ENCODE assay signal across 16 cellular contexts in genomic region chr2:231765496-231765929, GRCh38. TPM values are rescaled to one million over a fixed set of nuclear protein-coding genes. Genes with fewer than 3 reads are reported as not detected.
DNase-seq lines count a peak whose midpoint lies in the region; ATAC-seq, FAIRE-seq and TF ChIP-seq lines count a peak whose summit lies in the region.
"Had no signal": no experiment of that assay in that cellular context is flagged by ENCODE, and none has a peak within 500 bp of the region (broad histone marks: within the 10 kb centered on the region; RNA-seq: fewer than 3 reads in every experiment).

No MANE protein-coding gene starts in this region.

- FAIRE-seq in GM12878 (lab: Jason Lieb, UNC), result no peak
- FAIRE-seq: G401.6 had no signal

- no peaks in the 10 kb centered on the region for H3K9me3 ChIP-seq in CD8-positive, alpha-beta T cell (ENCODE audit: low read length)
- H3K9me3 ChIP-seq in GM12878 (replicated peaks; ENCODE audit: control insufficient read depth, insufficient read depth, low read length), result no peaks in the 10 kb centered on the region
- no peaks in the 10 kb centered on the region for H3K9me3 ChIP-seq in Peyer's patch

- no peaks in the 10 kb centered on the region for H3K9me3 Mint-ChIP-seq in CD8-positive, alpha-beta T cell
- H3K9me3 Mint-ChIP-seq in Calu3 (ENCODE audit: low read depth, unreplicated experiment), result no peaks in the 10 kb centered on the region
- H3K9me3 Mint-ChIP-seq: effector memory CD8-positive, alpha-beta T cell had no signal

- TF ChIP-seq CTCF in CD8-positive, alpha-beta T cell (IDR thresholded peaks at IDR 0.05), result no peak
- TF ChIP-seq CTCF in GM12878 (IDR thresholded peaks at IDR 0.05 in 2 of 3, conservative IDR thresholded peaks at IDR 0.05 in 1 of 3; ENCODE audit: control insufficient read depth in 2 of 3, extremely low read depth in 1 of 3, insufficient read depth in 1 of 3, low read depth in 3 of 3, low read length in 3 of 3) (no peak), Calu3 (IDR thresholded peaks at IDR 0.05; ENCODE audit: unreplicated experiment) (no peak), Peyer's patch (IDR thresholded peaks at IDR 0.05) (no peak)

- H3K4me1 ChIP-seq in CD8-positive, alpha-beta T cell (ENCODE audit: insufficient read depth, low read length), result peaks cover 5% of the 10 kb centered on the region
- H3K4me1 ChIP-seq in GM12878 (ENCODE audit: control insufficient read depth, insufficient read depth, low read length) (peaks cover 28% of the 10 kb centered on the region), Peyer's patch (no peaks in the 10 kb centered on the region)

- no peaks in the 10 kb centered on the region for H3K27me3 ChIP-seq in CD8-positive, alpha-beta T cell (ENCODE audit: insufficient read depth, low read length)
- H3K27me3 ChIP-seq in GM12878 (replicated peaks in 1 of 2; ENCODE audit: control insufficient read depth in 2 of 2, insufficient read depth in 2 of 2, low read length in 1 of 2) (no peaks in the 10 kb centered on the region), Peyer's patch (no peaks in the 10 kb centered on the region)

- BruUV-seq in GM12878 (replicated peaks; lab: Mats Ljungman, UMichigan), result no TSS peak
- BruUV-seq in Calu3 (replicated peaks; lab: Mats Ljungman, UMichigan), result no TSS peak

- no peak for TF ChIP-seq EP300 in GM12878 (IDR thresholded peaks at IDR 0.05; ENCODE audit: borderline replicate concordance in 1 of 2, control insufficient read depth in 1 of 2, low read depth in 2 of 2, low read length in 2 of 2)

- no peak overlapping the region for H2AFZ ChIP-seq in GM12878 (ENCODE audit: control insufficient read depth, low read depth, low read length)

- RAD21 ChIA-PET in GM12878 (lab: Charles Lee; ENCODE audit: unreplicated experiment), result interaction anchor here (1.4 kb wide), 1 partner anchor 45 kb away, joined by 4 read pairs; no protein-coding TSS in a partner anchor

- H3K27ac Mint-ChIP-seq in CD8-positive, alpha-beta T cell, result peak overlapping the region; percentile 52
- H3K27ac Mint-ChIP-seq in Calu3 (ENCODE audit: unreplicated experiment), result no peak overlapping the region
- H3K27ac Mint-ChIP-seq: T-helper 17 cell had no signal

- no peak overlapping the region for H3K4me3 ChIP-seq in CD8-positive, alpha-beta T cell (ENCODE audit: low read depth, low read length)
- H3K4me3 ChIP-seq in GM12878 (no peak overlapping the region), Peyer's patch (no peak overlapping the region)

- POLR2A ChIA-PET in CD8-positive, alpha-beta T cell (lab: Charles Lee), result no interaction called here
- POLR2A ChIA-PET in GM12878 (lab: Charles Lee), result no interaction called here

- ATAC-seq in CD8-positive, alpha-beta T cell, result no peak
- peak; percentile 60 for ATAC-seq in GM19043 (IDR thresholded peaks at IDR 0.05; ENCODE audit: low read depth, unreplicated experiment)
- ATAC-seq in GM12878, result peak; percentile 62
- ATAC-seq: effector memory CD8-positive, alpha-beta T cell; left lobe of liver; PC-3; T-helper 17 cell had no signal

- H3K9ac ChIP-seq in GM12878 (ENCODE audit: control insufficient read depth, insufficient read depth, low read length), result no peak overlapping the region

- SMC1A ChIA-PET in GM12878 (lab: Charles Lee; ENCODE audit: uncharacterized antibody, unreplicated experiment), result interaction anchor here (1.0 to 1.4 kb wide), 3 partner anchors 9 to 16 kb away, joined by 3 to 5 read pairs (median 4); partner anchors contain the start of gene PDE6D

- TF ChIP-seq POLR2A in GM12878 (IDR thresholded peaks at IDR 0.05; ENCODE audit: low read depth, low read length) (no peak), Peyer's patch (IDR thresholded peaks at IDR 0.05) (no peak)

- H3K4me1 Mint-ChIP-seq in CD8-positive, alpha-beta T cell (ENCODE audit: low read depth), result peaks cover 18% of the 10 kb centered on the region
- peaks cover 16% of the 10 kb centered on the region for H3K4me1 Mint-ChIP-seq in Calu3 (ENCODE audit: low read depth, unreplicated experiment)

- intact Hi-C loops in CD8-positive, alpha-beta T cell (cut with DNase I, micrococcal nuclease), result no loop called here
- intact Hi-C loops in GM12878 (cut with micrococcal nuclease; ENCODE audit: unreplicated experiment) (no loop called here), Calu3 (cut with micrococcal nuclease; ENCODE audit: unreplicated experiment) (no loop called here)

- in situ Hi-C loops in KBM-7 (cut with MboI; ENCODE audit: low pct_unique_long_range_greater_than_20kb, low sequenced_read_pairs) (no loop called here), GM12878 (cut with MboI) (no loop called here)

- H3K4me3 Mint-ChIP-seq in CD8-positive, alpha-beta T cell, result no peak overlapping the region
- H3K4me3 Mint-ChIP-seq in Calu3 (ENCODE audit: low read depth, unreplicated experiment), result no peak overlapping the region
- H3K4me3 Mint-ChIP-seq: effector memory CD8-positive, alpha-beta T cell; T-helper 17 cell had no signal

- H3K4me2 ChIP-seq in GM12878 (ENCODE audit: control insufficient read depth, insufficient read depth), result no peak overlapping the region

- no peaks in the 10 kb centered on the region for H3K36me3 Mint-ChIP-seq in CD8-positive, alpha-beta T cell
- no peaks in the 10 kb centered on the region for H3K36me3 Mint-ChIP-seq in Calu3 (ENCODE audit: insufficient read depth, unreplicated experiment)

- H3K79me2 ChIP-seq in GM12878 (ENCODE audit: control insufficient read depth, insufficient read depth, low read length), result no peaks in the 10 kb centered on the region

- DNase-seq in CD8-positive, alpha-beta T cell, result no peak
- DNase-seq in KBM-7, result peak; percentile 56
- peak; percentile 28 for DNase-seq in GM12878 (ENCODE audit: low read depth, low spot score)
- DNase-seq in stimulated activated CD4-positive, alpha-beta T cell treated with anti-CD3 and anti-CD28 coated beads, Interleukin-4, amount 100 ng/mL, for 1 hour, result no peak
- no peak for DNase-seq in Calu3
- no peak for DNase-seq in Peyer's patch
- no peak for DNase-seq in stimulated activated CD4-positive, alpha-beta T cell treated with anti-CD3 and anti-CD28 coated beads, Interleukin-2, amount 100 ng/mL, for 48 hours
- DNase-seq: effector memory CD8-positive, alpha-beta T cell; NCI-H2171 treated with DMSO at 0.1 percent for 48 hours; PC-3; stimulated activated CD4-positive, alpha-beta T cell treated with anti-CD3 and anti-CD28 coated beads, Interleukin-12 subunit alpha, Interleukin-12 subunit beta, amount 100 ng/mL, for 4 hours; stimulated activated CD8-positive, alpha-beta memory T cell treated with anti-CD3 and anti-CD28 coated beads, Interleukin-4, amount 100 ng/mL, for 48 hours; T-helper 17 cell had no signal

- CTCF ChIA-PET in CD8-positive, alpha-beta T cell (lab: Charles Lee), result no interaction called here
- CTCF ChIA-PET in GM12878 (lab: Yijun Ruan, JAX) (interaction anchor here (0.7 to 1.8 kb wide), 3 partner anchors 9 to 44 kb away, joined by 3 to 6 read pairs (median 4); no protein-coding TSS in a partner anchor), Calu3 (lab: Charles Lee) (interaction anchor here (0.6 kb wide), 1 partner anchor 535 kb away, joined by 3 read pairs; no protein-coding TSS in a partner anchor)

- H3K27ac ChIP-seq in CD8-positive, alpha-beta T cell (ENCODE audit: low read depth, low read length), result no peak overlapping the region
- H3K27ac ChIP-seq in GM12878 (ENCODE audit: control insufficient read depth, insufficient read depth), result no peak overlapping the region
- H3K27ac ChIP-seq in Peyer's patch, result no peak overlapping the region

- no peaks in the 10 kb centered on the region for H4K20me1 ChIP-seq in GM12878 (ENCODE audit: control insufficient read depth, insufficient read depth)

- H3K27me3 Mint-ChIP-seq in CD8-positive, alpha-beta T cell (ENCODE audit: low read depth), result no peaks in the 10 kb centered on the region
- no peaks in the 10 kb centered on the region for H3K27me3 Mint-ChIP-seq in Calu3 (ENCODE audit: unreplicated experiment)
- H3K27me3 Mint-ChIP-seq: effector memory CD8-positive, alpha-beta T cell; T-helper 17 cell had no signal

- no peaks in the 10 kb centered on the region for H3K36me3 ChIP-seq in CD8-positive, alpha-beta T cell (ENCODE audit: insufficient read depth, low read length)
- H3K36me3 ChIP-seq in GM12878 (ENCODE audit: control insufficient read depth in 2 of 2, insufficient read depth in 2 of 2, low read length in 1 of 2) (no peaks in the 10 kb centered on the region; a peak in 1 of 4 replicates), Peyer's patch (no peaks in the 10 kb centered on the region)

- TF ChIP-seq RAD21 in GM12878 (IDR thresholded peaks at IDR 0.05; ENCODE audit: insufficient read depth, low read depth, low read length), result no peak

RNA-seq across cellular contexts. Expression of gene PDE6D, which starts 15.6 kb away (rescaled TPM):
- total RNA-seq in CD8-positive, alpha-beta T cell, result 1 to 10 TPM; 4.7 to 5.6 TPM
- total RNA-seq in GM12878 (2013; cell fraction: nucleolus; rRNA removed), result 32.4 and 37.4 TPM in 2 replicates
- total RNA-seq in GM12878 (2014; rRNA removed) (51.1 and 56.9 TPM in 2 replicates), GM12878 (2014; rRNA removed; fragmentation: Illumina TruSeq; extraction: Trizol) (46.0 and 48.0 TPM in 2 replicates), GM12878 (2021) (39.2 and 42.6 TPM in 2 replicates), Calu3 (2022) (25.8 and 30.6 TPM in 2 replicates), Peyer's patch (10 to 100 TPM; 20.0 to 59.4 (median 25.7) TPM)
- polyA plus RNA-seq in GM12878 (2011; ENCODE audit: low read depth), result 27.4 TPM
- polyA plus RNA-seq in GM12878 (2011; rRNA removed) (62.5 and 66.9 TPM in 2 replicates), GM12878 (2014; fragmentation: Illumina TruSeq; extraction: Trizol) (66.2 and 86.5 TPM in 2 replicates), GM12878 (2014; fragmentation: Nextera tagmentation; extraction: Ambion mirVana) (10 to 100 TPM in 1 of 2 experiments, 1 to 10 TPM in 1; 8.2 to 15.9 TPM), GM12878 (2014; rRNA removed) (47.2 and 61.3 TPM in 2 replicates), GM12878 (2016; fragmentation: Nextera tagmentation; extraction: Ambion mirVana) (10 to 100 TPM; 68.9 to 69.4 TPM)
- 51.4 and 53.3 TPM in 2 replicates for polyA plus RNA-seq in GM12878 (2011; cell fraction: cytosol; rRNA removed)
- polyA plus RNA-seq in GM12878 (2011; cell fraction: nucleus; rRNA removed), result 20.3 and 28.7 TPM in 2 replicates
- polyA plus RNA-seq in GM12878 (2012), result 22.3 and 25.5 TPM in 2 replicates
- polyA minus RNA-seq in GM12878 (2011; rRNA and poly(A)+ RNA removed), result 23.3 and 31.5 TPM in 2 replicates
- 5.5 and 7.0 TPM in 2 replicates for polyA minus RNA-seq in GM12878 (2011; cell fraction: cytosol; rRNA and poly(A)+ RNA removed)
- 6.2 and 8.4 TPM in 2 replicates for polyA minus RNA-seq in GM12878 (2011; cell fraction: nucleus; rRNA and poly(A)+ RNA removed)

RNA-seq across cellular contexts. Expression of gene COPS7B, which starts 20.7 kb away (rescaled TPM):
- total RNA-seq in CD8-positive, alpha-beta T cell, result 10 to 100 TPM; 35.0 to 36.8 TPM
- total RNA-seq in GM12878 (2013; cell fraction: nucleolus; rRNA removed), result 55.7 and 60.4 TPM in 2 replicates
- total RNA-seq in GM12878 (2014; rRNA removed) (30.6 and 40.2 TPM in 2 replicates), GM12878 (2014; rRNA removed; fragmentation: Illumina TruSeq; extraction: Trizol) (17.6 and 18.0 TPM in 2 replicates), GM12878 (2021) (37.1 and 40.6 TPM in 2 replicates), Calu3 (2022) (48.3 and 54.6 TPM in 2 replicates), Peyer's patch (100 to 1,000 TPM in 1 of 4 donors, 10 to 100 TPM in 3; 33.5 to 217 (median 43.4) TPM)
- 21.9 TPM for polyA plus RNA-seq in GM12878 (2011; ENCODE audit: low read depth)
- polyA plus RNA-seq in GM12878 (2011; rRNA removed) (46.6 and 58.8 TPM in 2 replicates), GM12878 (2014; fragmentation: Illumina TruSeq; extraction: Trizol) (28.5 and 39.0 TPM in 2 replicates), GM12878 (2014; fragmentation: Nextera tagmentation; extraction: Ambion mirVana) (1 to 10 TPM; 6.3 to 9.6 TPM), GM12878 (2014; rRNA removed) (46.6 and 50.3 TPM in 2 replicates), GM12878 (2016; fragmentation: Nextera tagmentation; extraction: Ambion mirVana) (10 to 100 TPM; 42.8 to 44.1 TPM)
- polyA plus RNA-seq in GM12878 (2011; cell fraction: cytosol; rRNA removed), result 60.4 and 61.3 TPM in 2 replicates
- polyA plus RNA-seq in GM12878 (2011; cell fraction: nucleus; rRNA removed), result 87.3 and 94.7 TPM in 2 replicates
- polyA plus RNA-seq in GM12878 (2012), result 23.0 and 28.6 TPM in 2 replicates
- 33.9 and 37.1 TPM in 2 replicates for polyA minus RNA-seq in GM12878 (2011; rRNA and poly(A)+ RNA removed)
- polyA minus RNA-seq in GM12878 (2011; cell fraction: cytosol; rRNA and poly(A)+ RNA removed), result 17.0 and 17.6 TPM in 2 replicates
- polyA minus RNA-seq in GM12878 (2011; cell fraction: nucleus; rRNA and poly(A)+ RNA removed), result 18.7 and 28.3 TPM in 2 replicates

RNA-seq across cellular contexts. Expression of gene PTMA, which starts 57.2 kb away (rescaled TPM):
- total RNA-seq in CD8-positive, alpha-beta T cell, result 1,000 to 10,000 TPM; 1,661 to 1,675 TPM
- total RNA-seq in GM12878 (2013; cell fraction: nucleolus; rRNA removed), result 157 and 167 TPM in 2 replicates
- total RNA-seq in GM12878 (2014; rRNA removed) (1,683 and 1,891 TPM in 2 replicates), GM12878 (2014; rRNA removed; fragmentation: Illumina TruSeq; extraction: Trizol) (3,682 and 3,944 TPM in 2 replicates), GM12878 (2021) (2,403 and 2,413 TPM in 2 replicates), Calu3 (2022) (1,239 and 1,354 TPM in 2 replicates), Peyer's patch (1,000 to 10,000 TPM in 1 of 4 donors, 100 to 1,000 TPM in 3; 316 to 1,049 (median 353) TPM)
- 1,103 TPM for polyA plus RNA-seq in GM12878 (2011; ENCODE audit: low read depth)
- polyA plus RNA-seq in GM12878 (2011; rRNA removed) (1,144 and 1,534 TPM in 2 replicates), GM12878 (2014; fragmentation: Illumina TruSeq; extraction: Trizol) (2,851 and 4,022 TPM in 2 replicates), GM12878 (2014; fragmentation: Nextera tagmentation; extraction: Ambion mirVana) (1,000 to 10,000 TPM; 3,548 to 5,018 TPM), GM12878 (2014; rRNA removed) (2,120 and 2,624 TPM in 2 replicates), GM12878 (2016; fragmentation: Nextera tagmentation; extraction: Ambion mirVana) (1,000 to 10,000 TPM; 3,379 to 3,894 TPM)
- polyA plus RNA-seq in GM12878 (2011; cell fraction: cytosol; rRNA removed), result 791 and 1,273 TPM in 2 replicates
- polyA plus RNA-seq in GM12878 (2011; cell fraction: nucleus; rRNA removed), result 515 and 1,224 TPM in 2 replicates
- polyA plus RNA-seq in GM12878 (2012), result 2,072 and 2,223 TPM in 2 replicates
- 163 and 293 TPM in 2 replicates for polyA minus RNA-seq in GM12878 (2011; rRNA and poly(A)+ RNA removed)
- polyA minus RNA-seq in GM12878 (2011; cell fraction: cytosol; rRNA and poly(A)+ RNA removed), result 590 and 681 TPM in 2 replicates
- 194 and 317 TPM in 2 replicates for polyA minus RNA-seq in GM12878 (2011; cell fraction: nucleus; rRNA and poly(A)+ RNA removed)

Comparison
In these comparisons a context has a peak if more than half of its experiments do, and no peak if none do; other contexts are left out.
1. DNase-seq: peak in KBM-7 (single experiment) and GM12878 (single experiment); none in CD8-positive, alpha-beta T cell (0 of 7), stimulated activated CD4-positive, alpha-beta T cell treated with anti-CD3 and anti-CD28 coated beads, Interleukin-4, amount 100 ng/mL, for 1 hour (single experiment), Calu3 (single experiment), Peyer's patch (0 of 3) and stimulated activated CD4-positive, alpha-beta T cell treated with anti-CD3 and anti-CD28 coated beads, Interleukin-2, amount 100 ng/mL, for 48 hours (0 of 2).